Comparison of ENCODE assay signal across 3 cellular contexts in genomic region chr20:61223121-61223520, GRCh38. TPM values are rescaled to one million over a fixed set of nuclear protein-coding genes. Genes with fewer than 3 reads are reported as not detected.
"Had no signal": no experiment of that assay in that cellular context is flagged by ENCODE, and none has a peak within 500 bp of the region (broad histone marks: within the 10 kb centered on the region; RNA-seq: fewer than 3 reads in every experiment).

No MANE protein-coding gene starts in this region.

- ATAC-seq: GM12878 had no signal

- H3K4me3 ChIP-seq: GM12878 had no signal

- DNase-seq: GDM1, GF-D8 had no signal

RNA-seq across cellular contexts. Expression of gene CDH4, which starts 28.9 kb away (rescaled TPM):
- total RNA-seq: GM12878 had no signal
- polyA plus RNA-seq: GM12878 had no signal
